Comparison of ENCODE assay signal across 2 cellular contexts in genomic region chr6:149600508-149600907, GRCh38.
TF ChIP-seq lines count a peak whose summit lies in the region.

No MANE protein-coding gene starts in this region.

TF ChIP-seq in HepG2, 621 proteins besides CTCF, POLR2A, EP300 and RAD21:
- TF ChIP-seq HMG20A (CRISPR knock-in tag; IDR thresholded peaks at IDR 0.05; ENCODE audit: borderline replicate concordance): no peak
- TF ChIP-seq, protein P1, sequence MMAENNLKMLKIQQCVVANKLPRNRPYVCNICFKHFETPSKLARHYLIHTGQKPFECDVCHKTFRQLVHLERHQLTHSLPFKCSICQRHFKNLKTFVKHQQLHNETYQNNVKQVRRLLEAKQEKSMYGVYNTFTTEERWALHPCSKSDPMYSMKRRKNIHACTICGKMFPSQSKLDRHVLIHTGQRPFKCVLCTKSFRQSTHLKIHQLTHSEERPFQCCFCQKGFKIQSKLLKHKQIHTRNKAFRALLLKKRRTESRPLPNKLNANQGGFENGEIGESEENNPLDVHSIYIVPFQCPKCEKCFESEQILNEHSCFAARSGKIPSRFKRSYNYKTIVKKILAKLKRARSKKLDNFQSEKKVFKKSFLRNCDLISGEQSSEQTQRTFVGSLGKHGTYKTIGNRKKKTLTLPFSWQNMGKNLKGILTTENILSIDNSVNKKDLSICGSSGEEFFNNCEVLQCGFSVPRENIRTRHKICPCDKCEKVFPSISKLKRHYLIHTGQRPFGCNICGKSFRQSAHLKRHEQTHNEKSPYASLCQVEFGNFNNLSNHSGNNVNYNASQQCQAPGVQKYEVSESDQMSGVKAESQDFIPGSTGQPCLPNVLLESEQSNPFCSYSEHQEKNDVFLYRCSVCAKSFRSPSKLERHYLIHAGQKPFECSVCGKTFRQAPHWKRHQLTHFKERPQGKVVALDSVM (CRISPR knock-in tag; IDR thresholded peaks at IDR 0.05): peak; percentile 52; the same call in 1 of the 2 replicates
- TF ChIP-seq ZNF121 (CRISPR knock-in tag; IDR thresholded peaks at IDR 0.05): peak; percentile 71
- TF ChIP-seq TFDP1 (CRISPR knock-in tag; IDR thresholded peaks at IDR 0.05; ENCODE audit: borderline replicate concordance): no peak
- TF ChIP-seq MBD4 (IDR thresholded peaks at IDR 0.05; ENCODE audit: borderline replicate concordance, low read length): no peak
- no peak for TF ChIP-seq HNF1B (CRISPR knock-in tag; IDR thresholded peaks at IDR 0.05)

TF ChIP-seq in K562, 482 proteins besides CTCF, POLR2A, EP300 and RAD21:
- TF ChIP-seq ATF6 (CRISPR knock-in tag; IDR thresholded peaks at IDR 0.05) (no peak), BCOR (IDR thresholded peaks at IDR 0.05) (peak; percentile 44; the same call in 1 of the 2 replicates), CEBPG (CRISPR knock-in tag; IDR thresholded peaks at IDR 0.05) (peak; percentile 30; the same call in 1 of the 2 replicates), CEBPG (tag; conservative IDR thresholded peaks at IDR 0.05 in 1 of 2, IDR thresholded peaks at IDR 0.05 in 1 of 2) (no peak), ZNF121 (CRISPR knock-in tag; conservative IDR thresholded peaks at IDR 0.05) (peak; percentile 96), RFX5 (IDR thresholded peaks at IDR 0.05; ENCODE audit: low read depth, low read length) (no peak), CEBPB (tag; IDR thresholded peaks at IDR 0.05) (0 out of 2 replicates have a peak, but pooled peaks have one; percentile 8), ELF1 (tag; IDR thresholded peaks at IDR 0.05) (no peak)
